ENCODE assay signal across 21 cellular contexts in the genomic region with DNA sequence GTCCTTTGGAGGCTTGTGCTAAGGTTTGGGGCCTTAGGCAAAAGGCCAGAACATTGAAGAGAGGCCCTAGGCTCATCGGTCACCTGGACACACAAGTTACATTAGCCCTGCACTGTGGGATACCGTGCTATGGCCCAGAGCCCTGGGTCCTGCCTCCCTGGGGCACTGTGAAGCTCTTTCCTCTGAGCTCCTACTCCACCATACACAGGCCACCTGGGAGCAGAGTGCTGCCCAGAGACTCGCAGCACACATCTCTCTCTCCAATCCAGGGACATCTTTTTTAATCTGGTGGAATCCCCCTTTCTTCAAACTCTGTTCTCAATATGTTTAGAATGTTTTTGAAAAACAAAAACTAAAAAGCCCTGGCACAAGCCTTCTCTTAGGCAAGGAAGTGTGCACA.
"Had no signal": no experiment of that assay in that cellular context is flagged by ENCODE, and none has a peak within 500 bp of the region (broad histone marks: within the 10 kb centered on the region; RNA-seq: fewer than 3 reads in every experiment).

No MANE protein-coding gene starts in this region.

- DNase-seq: activated CD4-positive, alpha-beta memory T cell treated with anti-CD3 and anti-CD28 coated beads, Interleukin-2, amount 10 ng/mL, durations not matched to agents 7 days and 5 days; activated CD4-positive, alpha-beta T cell treated with anti-CD3 and anti-CD28 coated beads, Interleukin-2, amount 10 ng/mL, durations not matched to agents 24 days and 14 days; activated effector memory CD4-positive, alpha-beta T cell treated with anti-CD3 and anti-CD28 coated beads, Interleukin-2, amount 50 U/mL, for 16 hours; activated naive CD4-positive, alpha-beta T cell treated with anti-CD3 and anti-CD28 coated beads, Interleukin-2, amount 10 ng/mL, durations not matched to agents 7 days and 5 days; activated T-cell treated with anti-CD3 and anti-CD28 coated beads, Interleukin-2, amount 50 U/mL, for 72 hours; anterior cingulate cortex; body of pancreas; heart left ventricle; islet precursor cell; left colon; mesenchymal stem cell; pancreas; right cardiac atrium; stimulated activated CD4-positive, alpha-beta T cell treated with anti-CD3 and anti-CD28 coated beads, Interleukin-12 subunit alpha, Interleukin-12 subunit beta, amount 100 ng/mL, for 4 hours; stimulated activated CD4-positive, alpha-beta T cell treated with anti-CD3 and anti-CD28 coated beads, Interleukin-4, amount 100 ng/mL, for 4 hours; stomach; transverse colon had no signal

- H3K4me3 ChIP-seq: body of pancreas, heart left ventricle, pancreas, stomach, suprapubic skin, transverse colon had no signal

- H3K4me3 Mint-ChIP-seq: activated CD4-positive, alpha-beta memory T cell treated with anti-CD3 and anti-CD28 coated beads, Interleukin-2, amount 10 ng/mL, durations not matched to agents 7 days and 5 days; activated CD4-positive, alpha-beta T cell treated with anti-CD3 and anti-CD28 coated beads, Interleukin-2, amount 10 ng/mL, durations not matched to agents 24 days and 14 days; activated naive CD4-positive, alpha-beta T cell treated with anti-CD3 and anti-CD28 coated beads, Interleukin-2, amount 10 ng/mL, durations not matched to agents 7 days and 5 days; activated T-cell treated with anti-CD3 and anti-CD28 coated beads, Interleukin-2, amount 50 U/mL, for 72 hours; nephron had no signal

- H3K27ac Mint-ChIP-seq: activated CD4-positive, alpha-beta memory T cell treated with anti-CD3 and anti-CD28 coated beads, Interleukin-2, amount 10 ng/mL, durations not matched to agents 7 days and 5 days; activated CD4-positive, alpha-beta T cell treated with anti-CD3 and anti-CD28 coated beads, Interleukin-2, amount 10 ng/mL, durations not matched to agents 24 days and 14 days; activated naive CD4-positive, alpha-beta T cell treated with anti-CD3 and anti-CD28 coated beads, Interleukin-2, amount 10 ng/mL, durations not matched to agents 7 days and 5 days; activated T-cell treated with anti-CD3 and anti-CD28 coated beads, Interleukin-2, amount 50 U/mL, for 72 hours; nephron had no signal

- H3K4me1 ChIP-seq: body of pancreas, pancreas, stomach, suprapubic skin, transverse colon had no signal

- FAIRE-seq: endometrium, pancreas, urothelium cell line had no signal

- ATAC-seq: activated T-cell treated with anti-CD3 and anti-CD28 coated beads, Interleukin-2, amount 50 U/mL, for 72 hours; body of pancreas; heart left ventricle; left colon; pancreas; right cardiac atrium had no signal

- H3K36me3 ChIP-seq: pancreas had no signal

- H3K27me3 ChIP-seq: body of pancreas, heart left ventricle, pancreas, stomach, suprapubic skin, transverse colon had no signal

- H3K27ac ChIP-seq: body of pancreas, heart left ventricle, pancreas, stomach, suprapubic skin, transverse colon had no signal

- H3K27me3 Mint-ChIP-seq: activated CD4-positive, alpha-beta memory T cell treated with anti-CD3 and anti-CD28 coated beads, Interleukin-2, amount 10 ng/mL, durations not matched to agents 7 days and 5 days; activated CD4-positive, alpha-beta T cell treated with anti-CD3 and anti-CD28 coated beads, Interleukin-2, amount 10 ng/mL, durations not matched to agents 24 days and 14 days; activated naive CD4-positive, alpha-beta T cell treated with anti-CD3 and anti-CD28 coated beads, Interleukin-2, amount 10 ng/mL, durations not matched to agents 7 days and 5 days had no signal

- H3K9me3 Mint-ChIP-seq: activated CD4-positive, alpha-beta memory T cell treated with anti-CD3 and anti-CD28 coated beads, Interleukin-2, amount 10 ng/mL, durations not matched to agents 7 days and 5 days; activated naive CD4-positive, alpha-beta T cell treated with anti-CD3 and anti-CD28 coated beads, Interleukin-2, amount 10 ng/mL, durations not matched to agents 7 days and 5 days; activated T-cell treated with anti-CD3 and anti-CD28 coated beads, Interleukin-2, amount 50 U/mL, for 72 hours; nephron had no signal

- H3K9me3 ChIP-seq: body of pancreas, heart left ventricle, pancreas, stomach, suprapubic skin, transverse colon had no signal

- H3K4me1 Mint-ChIP-seq: activated naive CD4-positive, alpha-beta T cell treated with anti-CD3 and anti-CD28 coated beads, Interleukin-2, amount 10 ng/mL, durations not matched to agents 7 days and 5 days; nephron had no signal
